8 cellular contexts compared by ENCODE assay signal in the genomic region with DNA sequence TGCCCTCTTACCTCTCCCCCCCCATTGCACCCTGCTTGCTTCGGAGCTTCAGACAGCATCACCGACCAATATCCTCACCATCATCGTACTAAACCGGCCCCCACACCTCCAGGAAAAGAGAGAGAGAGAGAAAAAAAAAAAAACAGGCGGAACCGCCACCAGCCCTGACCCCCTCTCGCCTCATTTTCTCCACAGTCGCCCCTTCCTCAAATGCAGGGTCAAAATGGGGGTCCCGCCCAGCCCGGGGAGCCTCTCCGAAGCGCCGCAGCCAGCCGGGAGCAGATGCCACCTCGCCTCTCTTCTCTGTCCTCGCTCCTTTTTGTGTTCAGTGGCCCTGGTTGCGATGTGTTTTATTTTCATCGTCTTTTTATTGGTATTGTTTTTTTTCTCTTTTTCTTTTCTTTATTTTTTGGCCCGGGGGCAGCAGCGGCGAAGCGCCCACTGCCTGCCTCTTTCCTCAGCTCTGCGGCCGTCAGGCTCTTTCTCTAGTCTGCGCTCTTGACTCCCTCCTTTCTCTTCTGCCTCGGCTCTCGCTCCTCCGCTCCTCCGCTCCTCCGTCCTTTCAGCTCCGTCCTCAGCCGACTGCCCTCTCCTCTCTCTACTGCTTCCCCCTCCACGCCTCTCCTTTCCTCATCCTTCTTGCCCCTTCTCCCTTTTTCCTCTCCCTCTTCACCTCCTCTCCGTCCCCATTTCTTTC. TPM values are rescaled to one million over a fixed set of nuclear protein-coding genes. Genes with fewer than 3 reads are reported as not detected.
A peak's percentile ranks its signal among the peaks of the same experiment; 100 is the strongest.
DNase-seq lines count a peak whose midpoint lies in the region; ATAC-seq and TF ChIP-seq lines count a peak whose summit lies in the region.

No MANE protein-coding gene starts in this region.

- H3K27ac ChIP-seq in SJSA1 (no peak overlapping the region), esophagus muscularis mucosa (replicated peaks in 1 of 4) (peak overlapping the region in 3 of 4 donors; percentile 41 to 59 (median 44)), neutrophil (peak overlapping the region; percentile 31)

- H3K9me3 ChIP-seq in SJSA1 (replicated peaks) (no peaks in the 10 kb centered on the region), esophagus muscularis mucosa (no peaks in the 10 kb centered on the region), neutrophil (no peaks in the 10 kb centered on the region)

- 2% methylated on average over 34 of the region's 34 CpGs for WGBS in esophagus muscularis mucosa

- no peaks in the 10 kb centered on the region for H3K36me3 ChIP-seq in SJSA1
- H3K36me3 ChIP-seq in esophagus muscularis mucosa, result no peaks in the 10 kb centered on the region
- no peaks in the 10 kb centered on the region for H3K36me3 ChIP-seq in neutrophil

- ATAC-seq in Right ventricle myocardium superior (ENCODE audit: poor library complexity), result peak; percentile 49
- no peak for ATAC-seq in GM18517 (IDR thresholded peaks at IDR 0.05; ENCODE audit: unreplicated experiment)

- no peak for TF ChIP-seq EP300 in esophagus muscularis mucosa (IDR thresholded peaks at IDR 0.05)

- TF ChIP-seq CTCF in esophagus muscularis mucosa (IDR thresholded peaks at IDR 0.05), result no peak
- no peak for TF ChIP-seq CTCF in neutrophil (IDR thresholded peaks at IDR 0.05)

- H3K4me1 ChIP-seq in SJSA1 (replicated peaks) (peaks cover 16% of the 10 kb centered on the region), esophagus muscularis mucosa (peaks cover 14 to 24% (median 21%) of the 10 kb centered on the region in 4 donors), neutrophil (ENCODE audit: control insufficient read depth in 1 of 2, insufficient read depth in 1 of 2, low read depth in 1 of 2, low read length in 1 of 2) (peaks cover 20 to 23% of the 10 kb centered on the region in 2 experiments)

- intact Hi-C loops in Right ventricle myocardium superior (cut with DNase I) (no loop called here), cardiac septum (cut with DNase I) (no loop called here), esophagus muscularis mucosa (cut with DNase I) (no loop called here)

- DNase-seq in Right ventricle myocardium superior (no peak), cardiac septum (ENCODE audit: low spot score) (no peak), SJSA1 (ENCODE audit: low read depth in 1 of 2, low spot score in 2 of 2) (peak in 1 of 2 experiments; percentile 16), esophagus muscularis mucosa (ENCODE audit: extremely low spot score) (no peak), CD1c-positive myeloid dendritic cell (ENCODE audit: extremely low spot score) (no peak), amniotic stem cell (lab: John Stamatoyannopoulos, UW) (no peak)

- no peak for TF ChIP-seq POLR2A in esophagus muscularis mucosa (IDR thresholded peaks at IDR 0.05; ENCODE audit: low read depth)

- H3K27me3 ChIP-seq in SJSA1 (replicated peaks) (peaks cover 71% of the 10 kb centered on the region), esophagus muscularis mucosa (peaks cover 0 to 84% (median 25%) of the 10 kb centered on the region in 4 donors), neutrophil (peaks cover 78% of the 10 kb centered on the region)

- H3K4me3 ChIP-seq in SJSA1, result peak overlapping the region; percentile 24
- peak overlapping the region; percentile 51 to 66 (median 58) for H3K4me3 ChIP-seq in esophagus muscularis mucosa
- peak overlapping the region; percentile 44 to 62 for H3K4me3 ChIP-seq in neutrophil (ENCODE audit: low read depth in 1 of 2, low read length in 1 of 2)

RNA-seq across cellular contexts. Expression of gene DEDD2, which starts 41.4 kb away (rescaled TPM):
- total RNA-seq in Right ventricle myocardium superior (14.8 TPM), cardiac septum (10.2 TPM), esophagus muscularis mucosa (10 to 100 TPM; 22.0 to 42.1 (median 31.2) TPM)
- 15.9 and 16.9 TPM in 2 replicates for total RNA-seq in SJSA1 (2014; rRNA removed; shearing (Covaris generic))

RNA-seq across cellular contexts. Expression of gene POU2F2, which starts 43.9 kb away (rescaled TPM):
- total RNA-seq in Right ventricle myocardium superior, result 0.91 TPM
- 0.51 TPM for total RNA-seq in cardiac septum
- 0.05 TPM in 1 of 2 replicates, not detected in the other for total RNA-seq in SJSA1 (2014; rRNA removed; shearing (Covaris generic))
- 1 to 10 TPM in 3 of 4 donors, under 1 TPM in 1; 0.52 to 2.5 (median 1.5) TPM for total RNA-seq in esophagus muscularis mucosa

RNA-seq across cellular contexts. Expression of gene ZNF526, which starts 44.0 kb away (rescaled TPM):
- total RNA-seq in Right ventricle myocardium superior, result 5.4 TPM
- total RNA-seq in cardiac septum, result 4.1 TPM
- total RNA-seq in SJSA1 (2014; rRNA removed; shearing (Covaris generic)), result 5.0 and 10.5 TPM in 2 replicates
- 1 to 10 TPM; 4.3 to 8.6 (median 7.1) TPM for total RNA-seq in esophagus muscularis mucosa
